In genomic region chr3:77296527-77296926, GRCh38 we compare ENCODE assay signal across 24 cellular contexts.
A peak's percentile ranks its signal among the peaks of the same experiment; 100 is the strongest.
DNase-seq lines count a peak whose midpoint lies in the region; ATAC-seq and TF ChIP-seq lines count a peak whose summit lies in the region.
"Had no signal": no experiment of that assay in that cellular context is flagged by ENCODE, and none has a peak within 500 bp of the region (broad histone marks: within the 10 kb centered on the region; RNA-seq: fewer than 3 reads in every experiment).

No MANE protein-coding gene starts in this region.

- H2AFZ ChIP-seq in GM23338, result no peak overlapping the region
- no peak overlapping the region for H2AFZ ChIP-seq in PC-3 (ENCODE audit: low read length)
- no peak overlapping the region for H2AFZ ChIP-seq in trophoblast cell (ENCODE audit: insufficient read depth, low read length, poor library complexity)
- H2AFZ ChIP-seq: PC-9 had no signal

- TF ChIP-seq CTCF in GM23338 (conservative IDR thresholded peaks at IDR 0.05; ENCODE audit: low read depth in 2 of 2) (no peak), PC-3 (conservative IDR thresholded peaks at IDR 0.05; ENCODE audit: low read depth, low read length) (no peak), choroid plexus epithelial cell (conservative IDR thresholded peaks at IDR 0.05; ENCODE audit: low read depth, low read length) (no peak)

- no peaks in the 10 kb centered on the region for H3K36me3 Mint-ChIP-seq in GM23338 (ENCODE audit: low read depth)
- H3K36me3 Mint-ChIP-seq in T-cell, result no peaks in the 10 kb centered on the region
- H3K36me3 Mint-ChIP-seq: CD4-positive, CD25-positive, alpha-beta regulatory T cell; stimulated activated naive B cell treated with anti-CD40 and anti-IgM and Interleukin-4, amounts not matched to agents 10 μg/mL and 1 μg/mL and 100 μg/mL, for 72 hours had no signal

- intact Hi-C loops in PC-3 (cut with micrococcal nuclease), result no loop called here

- H3K27ac Mint-ChIP-seq in GM23338 (no peak overlapping the region), T-cell (no peak overlapping the region)
- H3K27ac Mint-ChIP-seq: activated CD8-positive, alpha-beta T cell treated with anti-CD3 and anti-CD28 coated beads for 36 hours; CD4-positive, CD25-positive, alpha-beta regulatory T cell; stimulated activated naive B cell treated with anti-CD40 and anti-IgM and Interleukin-4, amounts not matched to agents 10 μg/mL and 1 μg/mL and 100 μg/mL, for 72 hours had no signal

- H3K23ac ChIP-seq in trophoblast cell (ENCODE audit: low read length), result no peak overlapping the region

- H3K79me2 ChIP-seq in GM23338 (replicated peaks; ENCODE audit: insufficient read depth) (no peaks in the 10 kb centered on the region), PC-3 (ENCODE audit: low read length) (no peaks in the 10 kb centered on the region), trophoblast cell (ENCODE audit: control insufficient read depth, insufficient read depth, low read length, poor library complexity) (no peaks in the 10 kb centered on the region)

- H3K27me3 ChIP-seq in GM23338 (ENCODE audit: insufficient read depth), result no peaks in the 10 kb centered on the region
- H3K27me3 ChIP-seq in PC-3 (ENCODE audit: low read length), result no peaks in the 10 kb centered on the region
- no peaks in the 10 kb centered on the region for H3K27me3 ChIP-seq in trophoblast cell (ENCODE audit: insufficient read depth, low read length)
- H3K27me3 ChIP-seq: body of pancreas, pancreas, suprapubic skin, uterus had no signal

- CTCF ChIA-PET in PC-3 (lab: Charles Lee), result interaction anchor here (0.5 to 0.7 kb wide), 2 partner anchors 40 to 751 kb away, joined by 3 read pairs; no protein-coding TSS in a partner anchor
- CTCF ChIA-PET in T-cell (lab: Charles Lee), result no interaction called here

- POLR2A ChIA-PET in PC-3 (lab: Charles Lee; ENCODE audit: unreplicated experiment) (no interaction called here), T-cell (lab: Charles Lee) (no interaction called here)

- H3K27ac ChIP-seq in GM23338 (ENCODE audit: low read depth) (no peak overlapping the region), PC-3 (ENCODE audit: low read length) (no peak overlapping the region), trophoblast cell (ENCODE audit: low read depth, low read length) (no peak overlapping the region)
- H3K27ac ChIP-seq: body of pancreas, KMS-11, pancreas, PC-9, suprapubic skin, uterus had no signal

- H2BK120ac ChIP-seq in trophoblast cell (ENCODE audit: insufficient read depth, low read length, poor library complexity), result no peak overlapping the region

- H3K36me3 ChIP-seq in GM23338 (ENCODE audit: insufficient read depth) (no peaks in the 10 kb centered on the region), PC-3 (ENCODE audit: low read depth, low read length) (no peaks in the 10 kb centered on the region), trophoblast cell (ENCODE audit: control insufficient read depth in 1 of 2, insufficient read depth in 2 of 2, low read length in 2 of 2) (no peaks in the 10 kb centered on the region)
- H3K36me3 ChIP-seq: pancreas, suprapubic skin, uterus had no signal

- H3K9me3 ChIP-seq in PC-3 (ENCODE audit: low read length), result no peaks in the 10 kb centered on the region
- H3K9me3 ChIP-seq in trophoblast cell (ENCODE audit: insufficient read depth, low read depth, low read length), result no peaks in the 10 kb centered on the region
- H3K9me3 ChIP-seq: body of pancreas, pancreas, suprapubic skin, uterus had no signal

- no peak overlapping the region for H2BK5ac ChIP-seq in trophoblast cell (ENCODE audit: low read depth, low read length, poor library complexity)

- no peaks in the 10 kb centered on the region for H3K79me1 ChIP-seq in trophoblast cell (ENCODE audit: low read length)

- H4K12ac ChIP-seq in trophoblast cell (ENCODE audit: low read depth, low read length), result no peak overlapping the region

- H3K4me3 Mint-ChIP-seq in GM23338 (no peak overlapping the region), T-cell (no peak overlapping the region)
- H3K4me3 Mint-ChIP-seq: activated CD8-positive, alpha-beta T cell treated with anti-CD3 and anti-CD28 coated beads for 36 hours; CD4-positive, CD25-positive, alpha-beta regulatory T cell; stimulated activated naive B cell treated with anti-CD40 and anti-IgM and Interleukin-4, amounts not matched to agents 10 μg/mL and 1 μg/mL and 100 μg/mL, for 72 hours had no signal

- H3K9me2 ChIP-seq in GM23338 (ENCODE audit: insufficient read depth), result no peaks in the 10 kb centered on the region
- no peaks in the 10 kb centered on the region for H3K9me2 ChIP-seq in PC-3 (replicated peaks; ENCODE audit: low read length)

- H3K14ac ChIP-seq in trophoblast cell (ENCODE audit: low read length), result no peak overlapping the region

- no peak overlapping the region for H4K8ac ChIP-seq in trophoblast cell (ENCODE audit: low read depth, low read length)

- ATAC-seq in GM23338 (no peak), PC-3 (peak; percentile 80), T-cell (replicated peaks in 1 of 4) (no peak)
- ATAC-seq: activated CD8-positive, alpha-beta T cell treated with anti-CD3 and anti-CD28 coated beads for 36 hours; body of pancreas; pancreas; right cardiac atrium; stimulated activated naive B cell treated with anti-CD40 and anti-IgM and Interleukin-4, amounts not matched to agents 10 μg/mL and 1 μg/mL and 100 μg/mL, for 72 hours had no signal

- H4K20me1 ChIP-seq in GM23338 (replicated peaks; ENCODE audit: insufficient read depth), result no peaks in the 10 kb centered on the region
- H4K20me1 ChIP-seq in PC-3 (ENCODE audit: low read length), result no peaks in the 10 kb centered on the region

- H3K4me1 ChIP-seq in GM23338 (ENCODE audit: insufficient read depth) (no peaks in the 10 kb centered on the region), PC-3 (ENCODE audit: insufficient read depth, low read length) (no peaks in the 10 kb centered on the region), trophoblast cell (ENCODE audit: control insufficient read depth in 1 of 2, insufficient read depth in 2 of 2, low read length in 2 of 2) (no peaks in the 10 kb centered on the region)
- H3K4me1 ChIP-seq: body of pancreas, pancreas, suprapubic skin, uterus had no signal

- H3K4me3 ChIP-seq in GM23338 (no peak overlapping the region), PC-3 (ENCODE audit: low read length) (no peak overlapping the region), choroid plexus epithelial cell (ENCODE audit: low read depth, low read length) (no peak overlapping the region), trophoblast cell (ENCODE audit: low read depth, low read length) (no peak overlapping the region)
- H3K4me3 ChIP-seq: body of pancreas, pancreas, PC-9, suprapubic skin, uterus had no signal

- H3F3A ChIP-seq in GM23338 (replicated peaks; ENCODE audit: low read depth) (no peaks in the 10 kb centered on the region), PC-3 (ENCODE audit: low read length, unreplicated experiment) (no peaks in the 10 kb centered on the region)

- no peak overlapping the region for H4K91ac ChIP-seq in trophoblast cell (ENCODE audit: low read depth, low read length)

- no peaks in the 10 kb centered on the region for H3K9me3 Mint-ChIP-seq in GM23338
- peaks cover 26 to 47% (median 42%) of the 10 kb centered on the region in 3 donors for H3K9me3 Mint-ChIP-seq in T-cell

- H3K18ac ChIP-seq in trophoblast cell (ENCODE audit: low read length), result no peak overlapping the region

- no peak overlapping the region for H2AK5ac ChIP-seq in trophoblast cell (ENCODE audit: low read length)

- H3K4ac ChIP-seq in trophoblast cell (ENCODE audit: low read depth, low read length), result no peak overlapping the region

- BruUV-seq in PC-3 (replicated peaks; lab: Mats Ljungman, UMichigan), result no TSS peak

- H3K4me1 Mint-ChIP-seq in GM23338 (no peaks in the 10 kb centered on the region), T-cell (no peaks in the 10 kb centered on the region)
- H3K4me1 Mint-ChIP-seq: CD4-positive, CD25-positive, alpha-beta regulatory T cell; stimulated activated naive B cell treated with anti-CD40 and anti-IgM and Interleukin-4, amounts not matched to agents 10 μg/mL and 1 μg/mL and 100 μg/mL, for 72 hours had no signal

- no CpG with 5 or more reads among the region's 5 CpGs for WGBS in trophoblast cell (ENCODE audit: extremely low coverage, insufficient coverage, insufficient read length)

- H3K9ac ChIP-seq in PC-3 (ENCODE audit: low read length) (no peak overlapping the region), trophoblast cell (ENCODE audit: low read length) (no peak overlapping the region)
- H3K9ac ChIP-seq: KMS-11 had no signal

- DNase-seq in GM23338 (ENCODE audit: low spot score), result peak; percentile 37
- peak; percentile 49 for DNase-seq in PC-3
- peak; percentile 12 for DNase-seq in choroid plexus epithelial cell (ENCODE audit: low read depth)
- DNase-seq in trophoblast cell, result peak; percentile 0 to 23
- no peak for DNase-seq in NCI-H82 treated with DMSO at 0.1 percent for 48 hours (lab: John Stamatoyannopoulos, UW; ENCODE audit: unreplicated experiment)
- no peak for DNase-seq in NCI-H748 treated with DMSO at 0.1 percent for 48 hours (lab: John Stamatoyannopoulos, UW)
- DNase-seq in T-cell, result no peak
- DNase-seq: activated CD4-positive, CD25-positive, alpha-beta regulatory T cell treated with anti-CD3 and anti-CD28 coated beads, Interleukin-2, amount 50 U/mL, for 72 hours; activated CD8-positive, alpha-beta T cell treated with anti-CD3 and anti-CD28 coated beads for 36 hours; activated effector memory CD4-positive, alpha-beta T cell treated with Interleukin-2 at 50 U/mL for 16 hours; body of pancreas; CD4-positive, CD25-positive, alpha-beta regulatory T cell; foreskin melanocyte; NCI-H1930; NCI-H226; NCI-H82; pancreas; PC-9; right cardiac atrium; stimulated activated CD4-positive, alpha-beta T cell treated with anti-CD3 and anti-CD28 coated beads, Interleukin-4, amount 100 ng/mL, for 1 hour; stimulated activated naive B cell treated with anti-CD40 and anti-IgM and Interleukin-4, amounts not matched to agents 10 μg/mL and 1 μg/mL and 100 μg/mL, for 72 hours; uterus had no signal

- no peak overlapping the region for H2BK12ac ChIP-seq in trophoblast cell (ENCODE audit: low read length)

- H3K27me3 Mint-ChIP-seq in GM23338 (ENCODE audit: insufficient read depth, low read depth, poor library complexity), result no peaks in the 10 kb centered on the region
- no peaks in the 10 kb centered on the region for H3K27me3 Mint-ChIP-seq in T-cell
- H3K27me3 Mint-ChIP-seq: activated CD8-positive, alpha-beta T cell treated with anti-CD3 and anti-CD28 coated beads for 36 hours; CD4-positive, CD25-positive, alpha-beta regulatory T cell; stimulated activated naive B cell treated with anti-CD40 and anti-IgM and Interleukin-4, amounts not matched to agents 10 μg/mL and 1 μg/mL and 100 μg/mL, for 72 hours had no signal

- H3K4me2 ChIP-seq in GM23338 (no peak overlapping the region), PC-3 (ENCODE audit: low read length) (no peak overlapping the region), trophoblast cell (ENCODE audit: low read length) (no peak overlapping the region)
- H3K4me2 ChIP-seq: KMS-11, PC-9 had no signal

Comparison
In these comparisons a context has a peak if more than half of its experiments do, and no peak if none do; other contexts are left out.
1. DNase-seq: peak in GM23338 (single experiment), PC-3 (single experiment), choroid plexus epithelial cell (single experiment) and trophoblast cell (2 of 2); none in NCI-H82 treated with DMSO at 0.1 percent for 48 hours (single experiment), NCI-H748 treated with DMSO at 0.1 percent for 48 hours (single experiment) and T-cell (0 of 34).